In the genomic region with DNA sequence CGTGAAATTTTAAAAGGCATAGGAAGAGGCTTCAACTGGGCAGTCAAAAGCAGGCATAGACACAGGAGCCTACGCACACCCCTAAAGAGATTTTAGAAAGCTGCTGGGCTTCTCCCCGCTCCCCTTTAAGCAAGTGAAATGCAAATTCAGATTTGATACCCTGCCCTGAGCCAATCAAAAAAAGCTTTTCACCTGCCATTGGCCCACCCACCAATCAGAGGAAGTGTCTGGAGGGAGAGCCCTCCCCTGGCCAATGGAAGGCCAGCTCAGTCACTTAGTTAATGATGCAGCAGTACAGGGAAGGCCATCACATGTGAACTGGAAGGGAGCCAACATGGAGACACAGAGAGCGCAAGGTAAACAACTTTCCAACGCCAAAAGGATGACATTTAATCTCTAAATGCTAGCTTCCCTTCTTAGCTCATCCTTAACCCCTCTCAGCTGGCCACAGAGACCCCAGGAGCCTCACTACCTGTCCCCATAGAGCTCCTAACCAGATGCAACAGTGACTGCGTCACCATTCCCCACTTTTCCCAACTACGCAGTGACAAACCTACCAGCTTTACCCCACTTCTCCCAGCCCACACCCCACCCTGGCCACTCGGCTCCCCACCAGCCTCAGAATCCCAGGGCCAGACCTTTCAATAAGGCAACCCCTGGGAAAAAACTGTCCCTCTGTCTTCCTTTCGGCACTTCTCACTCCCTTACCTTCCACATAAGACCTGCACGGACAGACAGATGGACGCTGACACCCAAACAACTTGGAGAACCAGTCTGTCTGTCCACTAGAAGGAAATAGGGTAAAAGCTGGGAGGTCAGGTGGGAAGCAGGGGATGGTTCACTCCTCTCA, we compare ENCODE assay signal across 2 cellular contexts.
TF ChIP-seq lines count a peak whose summit lies in the region.

No MANE protein-coding gene starts in this region.

TF ChIP-seq in IMR-90, 13 proteins besides CTCF, POLR2A, EP300 and RAD21:
- TF ChIP-seq CEBPB (IDR thresholded peaks at IDR 0.05; ENCODE audit: low read depth, low read length) = no peak
- no peak for TF ChIP-seq MAZ (IDR thresholded peaks at IDR 0.05; ENCODE audit: borderline replicate concordance, low read depth, low read length)
- TF ChIP-seq MXI1 (IDR thresholded peaks at IDR 0.05; ENCODE audit: borderline replicate concordance, low read depth, low read length) = no peak
- TF ChIP-seq, protein P1, sequence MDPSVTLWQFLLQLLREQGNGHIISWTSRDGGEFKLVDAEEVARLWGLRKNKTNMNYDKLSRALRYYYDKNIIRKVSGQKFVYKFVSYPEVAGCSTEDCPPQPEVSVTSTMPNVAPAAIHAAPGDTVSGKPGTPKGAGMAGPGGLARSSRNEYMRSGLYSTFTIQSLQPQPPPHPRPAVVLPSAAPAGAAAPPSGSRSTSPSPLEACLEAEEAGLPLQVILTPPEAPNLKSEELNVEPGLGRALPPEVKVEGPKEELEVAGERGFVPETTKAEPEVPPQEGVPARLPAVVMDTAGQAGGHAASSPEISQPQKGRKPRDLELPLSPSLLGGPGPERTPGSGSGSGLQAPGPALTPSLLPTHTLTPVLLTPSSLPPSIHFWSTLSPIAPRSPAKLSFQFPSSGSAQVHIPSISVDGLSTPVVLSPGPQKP (IDR thresholded peaks at IDR 0.05; ENCODE audit: borderline replicate concordance, low read depth, low read length) = no peak
- no peak for TF ChIP-seq NFE2L2 (IDR thresholded peaks at IDR 0.05; ENCODE audit: low read depth, low read length)
- TF ChIP-seq FOS (IDR thresholded peaks at IDR 0.05; ENCODE audit: low read depth, low read length) = no peak
- TF ChIP-seq, protein P2, sequence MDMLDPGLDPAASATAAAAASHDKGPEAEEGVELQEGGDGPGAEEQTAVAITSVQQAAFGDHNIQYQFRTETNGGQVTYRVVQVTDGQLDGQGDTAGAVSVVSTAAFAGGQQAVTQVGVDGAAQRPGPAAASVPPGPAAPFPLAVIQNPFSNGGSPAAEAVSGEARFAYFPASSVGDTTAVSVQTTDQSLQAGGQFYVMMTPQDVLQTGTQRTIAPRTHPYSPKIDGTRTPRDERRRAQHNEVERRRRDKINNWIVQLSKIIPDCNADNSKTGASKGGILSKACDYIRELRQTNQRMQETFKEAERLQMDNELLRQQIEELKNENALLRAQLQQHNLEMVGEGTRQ (IDR thresholded peaks at IDR 0.05; ENCODE audit: low read depth, low read length) = no peak
- no peak for TF ChIP-seq MAFK (IDR thresholded peaks at IDR 0.05; ENCODE audit: low read depth, low read length)
- no peak for TF ChIP-seq SMC3 (IDR thresholded peaks at IDR 0.05; ENCODE audit: low read depth, low read length)
- TF ChIP-seq CHD1 (IDR thresholded peaks at IDR 0.05; ENCODE audit: low read depth, low read length) = no peak
- no peak for TF ChIP-seq BHLHE40 (IDR thresholded peaks at IDR 0.05; ENCODE audit: low read depth, low read length)
- TF ChIP-seq RCOR1 (IDR thresholded peaks at IDR 0.05; ENCODE audit: insufficient replicate concordance, low read length) = no peak
- no peak for TF ChIP-seq RFX5 (IDR thresholded peaks at IDR 0.05; ENCODE audit: low read depth, low read length)

TF ChIP-seq in endothelial cell of umbilical vein, 7 proteins besides CTCF, POLR2A, EP300 and RAD21:
- TF ChIP-seq MYC (IDR thresholded peaks at IDR 0.05; ENCODE audit: low read depth, low read length) (no peak), EZH2 (IDR thresholded peaks at IDR 0.05; ENCODE audit: borderline replicate concordance, low read depth, low read length, severe bottlenecking) (no peak), JUN (IDR thresholded peaks at IDR 0.05; ENCODE audit: borderline replicate concordance, insufficient read depth, insufficient read length, low read depth) (no peak), FOS (IDR thresholded peaks at IDR 0.05; ENCODE audit: borderline replicate concordance, insufficient read depth, low read length) (no peak), POLR2AphosphoS5 (IDR thresholded peaks at IDR 0.05; ENCODE audit: insufficient read depth, low read depth, low read length) (no peak), GATA2 (IDR thresholded peaks at IDR 0.05; ENCODE audit: insufficient read depth, insufficient read length, low read depth, low read length) (no peak)
- TF ChIP-seq, protein P3, sequence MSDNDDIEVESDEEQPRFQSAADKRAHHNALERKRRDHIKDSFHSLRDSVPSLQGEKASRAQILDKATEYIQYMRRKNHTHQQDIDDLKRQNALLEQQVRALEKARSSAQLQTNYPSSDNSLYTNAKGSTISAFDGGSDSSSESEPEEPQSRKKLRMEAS (IDR thresholded peaks at IDR 0.05; ENCODE audit: insufficient read depth, insufficient read length) = no peak
